In genomic region chr17:56977673-56978395, GRCh38 we compare ENCODE assay signal across 8 cellular contexts. TPM values are rescaled to one million over a fixed set of nuclear protein-coding genes. Genes with fewer than 3 reads are reported as not detected.
DNase-seq lines count a peak whose midpoint lies in the region; ATAC-seq and TF ChIP-seq lines count a peak whose summit lies in the region.

SCPEP1 (plus strand) TSS chr17:56978131; CDS start chr17:56978160, 29 bp downstream.

- H3K4me3 Mint-ChIP-seq in progenitor cell of endocrine pancreas (ENCODE audit: low read depth) = peak within 1 kb of the TSS; percentile 83

- intact Hi-C loops in heart right ventricle (cut with DNase I) (loop anchor here in 1 of 10 donors (5.0 kb wide), 1 partner anchor 104 kb away; no protein-coding TSS in a partner anchor), upper lobe of right lung (cut with DNase I) (no loop called here)

- H3K27ac ChIP-seq in heart right ventricle (peak within 1 kb of the TSS; percentile 26 to 69 (median 54)), upper lobe of right lung (peak within 1 kb of the TSS; percentile 56)

- no peaks in the 10 kb centered on the region for H3K9me3 Mint-ChIP-seq in progenitor cell of endocrine pancreas (ENCODE audit: low read depth)

- ATAC-seq in HG02571 (IDR thresholded peaks at IDR 0.05; ENCODE audit: unreplicated experiment) (peak; percentile 64), heart right ventricle (peak; percentile 96 to 99 (median 97)), upper lobe of right lung (peak; percentile 99)

- H3K27me3 Mint-ChIP-seq in progenitor cell of endocrine pancreas = no peaks in the 10 kb centered on the region

- H3K9me3 ChIP-seq in adipocyte (ENCODE audit: control insufficient read depth, low read length) (no peaks in the 10 kb centered on the region), heart right ventricle (no peaks in the 10 kb centered on the region), upper lobe of right lung (no peaks in the 10 kb centered on the region)

- no peaks in the 10 kb centered on the region for H3K36me3 Mint-ChIP-seq in progenitor cell of endocrine pancreas (ENCODE audit: insufficient read depth)

- H3K4me1 Mint-ChIP-seq in progenitor cell of endocrine pancreas (ENCODE audit: low read depth) = peaks cover 17% of the 10 kb centered on the region

- WGBS in heart right ventricle, 2 donors = 0 to 1% methylated on average over 41 to 42 of the region's 42 CpGs

- H3K4me1 ChIP-seq in adipocyte (ENCODE audit: control insufficient read depth, insufficient read depth, low read length) (peaks cover 9% of the 10 kb centered on the region), heart right ventricle (peaks cover 4 to 30% (median 12%) of the 10 kb centered on the region in 9 donors), upper lobe of right lung (peaks cover 5% of the 10 kb centered on the region)

- H3K9ac ChIP-seq in adipocyte (ENCODE audit: low read length) = peak within 1 kb of the TSS; percentile 80

- H3K4me3 ChIP-seq in adipocyte (ENCODE audit: low read length) (peak within 1 kb of the TSS; percentile 95), heart right ventricle (peak within 1 kb of the TSS; percentile 19 to 77 (median 64)), upper lobe of right lung (peak within 1 kb of the TSS; percentile 65)

- H3K27ac Mint-ChIP-seq in progenitor cell of endocrine pancreas = peak within 1 kb of the TSS; percentile 83

- DNase-seq in GM04503 (ENCODE audit: low read depth) (peak; percentile 12), NCI-H1105 (lab: John Stamatoyannopoulos, UW) (peak; percentile 78), T follicular helper cell (ENCODE audit: low read depth) (peak; percentile 78), adipocyte (ENCODE audit: low read depth) (peak; percentile 95), heart right ventricle (peak; percentile 78 to 86), progenitor cell of endocrine pancreas (ENCODE audit: low spot score, unreplicated experiment) (peak; percentile 69), upper lobe of right lung (peak; percentile 91)

- H3K36me3 ChIP-seq in adipocyte (ENCODE audit: control insufficient read depth, insufficient read depth, low read length, severe bottlenecking) = peaks cover 13% of the 10 kb centered on the region
- peaks cover 0 to 22% (median 0%) of the 10 kb centered on the region in 9 donors for H3K36me3 ChIP-seq in heart right ventricle
- peaks cover 3% of the 10 kb centered on the region for H3K36me3 ChIP-seq in upper lobe of right lung

- no peak for TF ChIP-seq CTCF in heart right ventricle (IDR thresholded peaks at IDR 0.05)
- TF ChIP-seq CTCF in progenitor cell of endocrine pancreas (IDR thresholded peaks at IDR 0.05; ENCODE audit: unreplicated experiment) = no peak
- TF ChIP-seq CTCF in upper lobe of right lung (IDR thresholded peaks at IDR 0.05) = no peak

- H3K27me3 ChIP-seq in adipocyte (replicated peaks; ENCODE audit: control insufficient read depth, insufficient read depth, low read length) (no peaks in the 10 kb centered on the region), heart right ventricle (no peaks in the 10 kb centered on the region), upper lobe of right lung (no peaks in the 10 kb centered on the region)

RNA-seq across cellular contexts. Expression of gene SCPEP1, which starts in this region (rescaled TPM):
- total RNA-seq in heart right ventricle (100 to 1,000 TPM in 1 of 10 donors, 10 to 100 TPM in 9; 39.2 to 144 (median 47.9) TPM), progenitor cell of endocrine pancreas (48.3 and 51.7 TPM in 2 replicates), upper lobe of right lung (176 TPM)
- 100 to 1,000 TPM in 1 of 2 donors, 10 to 100 TPM in 1; 26.0 to 229 TPM for polyA plus RNA-seq in heart right ventricle

Comparison
In these comparisons a context has a peak if more than half of its experiments do, and no peak if none do; other contexts are left out.
1. Peak in every context shown above with its lines: DNase-seq, ATAC-seq, H3K4me3 ChIP-seq and H3K27ac ChIP-seq.
2. DNase-seq: peak in every context shown above with its lines; median percentile 95 in adipocyte; 91 in upper lobe of right lung; 82 in heart right ventricle; 78 in NCI-H1105; 78 in T follicular helper cell; 69 in progenitor cell of endocrine pancreas; 12 in GM04503.